ENCODE assay signal across 1 cellular context in genomic region chr18:28331551-28331950, GRCh38.
TF ChIP-seq lines count a peak whose summit lies in the region.

No MANE protein-coding gene starts in this region.

TF ChIP-seq in GM23338, 12 proteins besides CTCF, POLR2A, EP300 and RAD21 (continued from another document):
- no peak for TF ChIP-seq REST (IDR thresholded peaks at IDR 0.05; ENCODE audit: unreplicated experiment)
- no peak for TF ChIP-seq EZH2 (IDR thresholded peaks at IDR 0.05; ENCODE audit: low read depth, unreplicated experiment)
- TF ChIP-seq ETS1 (IDR thresholded peaks at IDR 0.05) = no peak
- no peak for TF ChIP-seq ZNF114 (CRISPR knock-in tag; IDR thresholded peaks at IDR 0.05)
